ENCODE assay signal across 10 cellular contexts in the genomic region with DNA sequence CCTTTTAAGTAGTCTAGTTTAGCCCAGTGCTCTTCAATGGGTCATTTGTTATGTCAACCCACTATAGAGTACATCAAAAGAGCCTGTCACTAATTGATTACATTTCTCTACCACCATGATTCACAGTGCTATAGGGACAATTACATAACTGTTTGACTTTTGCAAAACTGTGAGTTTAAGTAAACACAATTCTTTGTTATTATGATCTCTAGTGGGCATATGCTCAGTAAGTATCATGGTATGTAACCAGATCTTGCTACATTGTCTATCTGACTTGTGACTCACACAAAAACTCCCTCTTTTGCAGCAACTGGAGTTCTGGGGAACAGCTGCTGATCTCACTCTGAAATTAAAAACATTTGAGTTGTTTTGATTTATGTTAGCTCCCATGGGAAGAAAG.
A peak's percentile ranks its signal among the peaks of the same experiment; 100 is the strongest.
DNase-seq lines count a peak whose midpoint lies in the region; ATAC-seq and FAIRE-seq lines count a peak whose summit lies in the region.
"Had no signal": no experiment of that assay in that cellular context is flagged by ENCODE, and none has a peak within 500 bp of the region (broad histone marks: within the 10 kb centered on the region; RNA-seq: fewer than 3 reads in every experiment).

No MANE protein-coding gene starts in this region.

- H3K36me3 ChIP-seq in aorta (ENCODE audit: control insufficient read depth in 1 of 2, insufficient read depth in 2 of 2, low read length in 1 of 2), result no peaks in the 10 kb centered on the region

- peak; percentile 5 for FAIRE-seq in urothelium cell line (lab: Jason Lieb, UNC)
- FAIRE-seq: A204.1 had no signal

- H3K4me3 ChIP-seq in aorta (ENCODE audit: low read length in 2 of 2), result no peak overlapping the region

- intact Hi-C loops in aorta (cut with DNase I), result no loop called here

- H3K27ac ChIP-seq in aorta (ENCODE audit: low read depth in 1 of 2, low read length in 2 of 2), result no peak overlapping the region

- no peaks in the 10 kb centered on the region for H3K4me1 ChIP-seq in aorta (ENCODE audit: control insufficient read depth in 1 of 2, insufficient read depth in 2 of 2, low read length in 2 of 2)

- ATAC-seq in esophagus mucosa, result peak; percentile 85
- ATAC-seq in GM18519 (IDR thresholded peaks at IDR 0.05; ENCODE audit: low FRiP score, unreplicated experiment), result no peak
- ATAC-seq in GM18858 (IDR thresholded peaks at IDR 0.05; ENCODE audit: unreplicated experiment), result no peak
- ATAC-seq in aorta (ENCODE audit: low FRiP score), result no peak

- H3K27me3 ChIP-seq in aorta (ENCODE audit: control insufficient read depth in 1 of 2, insufficient read depth in 2 of 2, low read length in 1 of 2), result no peaks in the 10 kb centered on the region

- H3K9me3 ChIP-seq in aorta (ENCODE audit: control insufficient read depth, low read length), result no peaks in the 10 kb centered on the region

- peak; percentile 0 for DNase-seq in NCI-H2029 treated with DMSO at 0.1 percent for 48 hours (lab: John Stamatoyannopoulos, UW)
- no peak for DNase-seq in NCI-H2029 (lab: John Stamatoyannopoulos, UW)
- DNase-seq in NCI-H748 (lab: John Stamatoyannopoulos, UW; ENCODE audit: unreplicated experiment), result peak; percentile 93
- peak; percentile 27 for DNase-seq in urothelium cell line (ENCODE audit: low spot score)
- DNase-seq in aorta, result no peak
- DNase-seq: activated CD4-positive, alpha-beta T cell treated with anti-CD3 and anti-CD28 coated beads for 1 hour had no signal

Comparison
In these comparisons a context has a peak if more than half of its experiments do, and no peak if none do; other contexts are left out.
1. DNase-seq: peak in NCI-H2029 treated with DMSO at 0.1 percent for 48 hours (single experiment), NCI-H748 (single experiment) and urothelium cell line (single experiment); none in NCI-H2029 (single experiment) and aorta (0 of 2).